ENCODE assay signal across 33 cellular contexts in genomic region chr20:23566199-23566932, GRCh38. TPM values are rescaled to one million over a fixed set of nuclear protein-coding genes. Genes with fewer than 3 reads are reported as not detected.
"Had no signal": no experiment of that assay in that cellular context is flagged by ENCODE, and none has a peak within 500 bp of the region (broad histone marks: within the 10 kb centered on the region; RNA-seq: fewer than 3 reads in every experiment).

No MANE protein-coding gene starts in this region.

- H3K4me2 ChIP-seq: smooth muscle cell had no signal

- H3K36me3 Mint-ChIP-seq: memory B cell; stimulated activated memory B cell treated with anti-CD40 and anti-IgM and Interleukin-4, amounts not matched to agents 10 μg/mL and 1 μg/mL and 100 μg/mL, for 72 hours; type B pancreatic cell had no signal

- H3K27ac Mint-ChIP-seq: memory B cell; natural killer cell treated with Interleukin-12 subunit alpha and Interleukin-12 subunit beta and Interleukin-15 and Interleukin-18, amount 100 ng/mL, for 72 hours; progenitor cell of endocrine pancreas; stimulated activated memory B cell treated with anti-CD40 and anti-IgM and Interleukin-4, amounts not matched to agents 10 μg/mL and 1 μg/mL and 100 μg/mL, for 72 hours; type B pancreatic cell had no signal

- ATAC-seq: esophagus mucosa; foreskin keratinocyte; gastroesophageal sphincter; heart left ventricle; left colon; left ventricle myocardium superior; lower lobe of right lung; pancreas; sciatic nerve; stimulated activated memory B cell treated with anti-CD40 and anti-IgM and Interleukin-4, amounts not matched to agents 10 μg/mL and 1 μg/mL and 100 μg/mL, for 72 hours; stimulated activated naive CD8-positive, alpha-beta T cell treated with anti-CD3 and anti-CD28 coated beads, Interleukin-15, Interleukin-2, amounts not matched to agents 100 U/mL and 50 U/mL, for 24 hours had no signal

- H3K27me3 Mint-ChIP-seq: natural killer cell treated with Interleukin-12 subunit alpha and Interleukin-12 subunit beta and Interleukin-15 and Interleukin-18, amount 100 ng/mL, for 72 hours; stimulated activated memory B cell treated with anti-CD40 and anti-IgM and Interleukin-4, amounts not matched to agents 10 μg/mL and 1 μg/mL and 100 μg/mL, for 72 hours; type B pancreatic cell had no signal

- H3K27ac ChIP-seq: dorsolateral prefrontal cortex, epithelial cell of prostate, foreskin keratinocyte, gastroesophageal sphincter, heart left ventricle, lower lobe of right lung, neutrophil, pancreas, tibial artery had no signal

- H3K27me3 ChIP-seq: foreskin keratinocyte, gastroesophageal sphincter, heart left ventricle, neutrophil, pancreas, testis, tibial artery had no signal

- H3K4me1 Mint-ChIP-seq: memory B cell; naive B cell; neural crest cell; stimulated activated memory B cell treated with anti-CD40 and anti-IgM and Interleukin-4, amounts not matched to agents 10 μg/mL and 1 μg/mL and 100 μg/mL, for 72 hours had no signal

- H3K4me3 ChIP-seq: dorsolateral prefrontal cortex, gastroesophageal sphincter, heart left ventricle, lower lobe of right lung, pancreas, smooth muscle cell, testis, tibial artery had no signal

- H3K9me3 Mint-ChIP-seq: stimulated activated memory B cell treated with anti-CD40 and anti-IgM and Interleukin-4, amounts not matched to agents 10 μg/mL and 1 μg/mL and 100 μg/mL, for 72 hours; type B pancreatic cell had no signal

- H3K4me1 ChIP-seq: foreskin keratinocyte, gastroesophageal sphincter, heart left ventricle, lower lobe of right lung, pancreas, testis, tibial artery had no signal

- DNase-seq: dorsolateral prefrontal cortex; effector CD4-positive, alpha-beta T cell; foreskin keratinocyte; heart left ventricle; hippocampal formation; kidney glomerular epithelial cell; left colon; left ventricle myocardium superior; lower lobe of right lung; naive B cell; pancreas; stimulated activated CD4-positive, alpha-beta T cell treated with anti-CD3 and anti-CD28 coated beads, Interleukin-2, amount 100 ng/mL, for 24 hours; stimulated activated CD4-positive, alpha-beta T cell treated with anti-CD3 and anti-CD28 coated beads, Interleukin-4, amount 100 ng/mL, for 24 hours; stimulated activated naive CD8-positive, alpha-beta T cell treated with anti-CD3 and anti-CD28 coated beads, Interleukin-15, Interleukin-2, amounts not matched to agents 100 U/mL and 50 U/mL, for 24 hours; substantia nigra; testis; tibial artery had no signal

- H3K4me3 Mint-ChIP-seq: memory B cell; naive B cell; natural killer cell treated with Interleukin-12 subunit alpha and Interleukin-12 subunit beta and Interleukin-15 and Interleukin-18, amount 100 ng/mL, for 72 hours; neural crest cell; stimulated activated memory B cell treated with anti-CD40 and anti-IgM and Interleukin-4, amounts not matched to agents 10 μg/mL and 1 μg/mL and 100 μg/mL, for 72 hours; type B pancreatic cell had no signal

- H3K36me3 ChIP-seq: gastroesophageal sphincter, heart left ventricle, lower lobe of right lung, neutrophil, pancreas, tibial artery had no signal

RNA-seq across cellular contexts. Expression of gene CST9L, which starts 1.9 kb away (rescaled TPM):
- total RNA-seq: cerebellum; dorsolateral prefrontal cortex; esophagus mucosa; fibroblast of lung; foreskin keratinocyte; gastroesophageal sphincter; heart left ventricle; left colon; left ventricle myocardium superior; lower lobe of right lung; mononuclear cell; natural killer cell treated with Interleukin-12 subunit alpha and Interleukin-12 subunit beta and Interleukin-15 and Interleukin-18, amount 100 ng/mL, for 72 hours; neural crest cell; omental fat pad; pancreas; progenitor cell of endocrine pancreas; sciatic nerve; smooth muscle cell had no signal
- polyA plus RNA-seq: fibroblast of lung, foreskin keratinocyte, heart left ventricle, pancreas, smooth muscle cell had no signal

RNA-seq across cellular contexts. Expression of gene CST9, which starts 39.4 kb away (rescaled TPM):
- total RNA-seq: cerebellum; esophagus mucosa; fibroblast of lung; foreskin keratinocyte; gastroesophageal sphincter; heart left ventricle; left colon; left ventricle myocardium superior; lower lobe of right lung; mononuclear cell; natural killer cell treated with Interleukin-12 subunit alpha and Interleukin-12 subunit beta and Interleukin-15 and Interleukin-18, amount 100 ng/mL, for 72 hours; neural crest cell; pancreas; progenitor cell of endocrine pancreas; sciatic nerve; smooth muscle cell had no signal
- polyA plus RNA-seq: fibroblast of lung, foreskin keratinocyte, heart left ventricle, pancreas, smooth muscle cell had no signal
